In genomic region chr10:63268798-63269503, GRCh38 we compare ENCODE assay signal across 1 cellular context.
TF ChIP-seq lines count a peak whose summit lies in the region.

No MANE protein-coding gene starts in this region.

TF ChIP-seq in K562, 482 proteins besides CTCF, POLR2A, EP300 and RAD21 (continued from another document and continues in another):
- peak; percentile 99 for TF ChIP-seq MLLT1 (IDR thresholded peaks at IDR 0.05)
- TF ChIP-seq SMAD2 (IDR thresholded peaks at IDR 0.05; ENCODE audit: low read depth, low read length): no peak
- no peak; the same call in 1 of the 2 replicates for TF ChIP-seq ZNF592 (IDR thresholded peaks at IDR 0.05)
- no peak; the same call in 1 of the 2 replicates for TF ChIP-seq ZC3H4 (CRISPR knock-in tag; IDR thresholded peaks at IDR 0.05; ENCODE audit: borderline replicate concordance)
- TF ChIP-seq CGGBP1 (CRISPR knock-in tag; IDR thresholded peaks at IDR 0.05): peak; percentile 75; the same call in 1 of the 2 replicates
- no peak for TF ChIP-seq PTBP1 (IDR thresholded peaks at IDR 0.05; ENCODE audit: low read depth, low read length)
- TF ChIP-seq SMARCC2 (IDR thresholded peaks at IDR 0.05; ENCODE audit: low read depth): no peak
- TF ChIP-seq ZNF140 (CRISPR knock-in tag; IDR thresholded peaks at IDR 0.05): no peak
- TF ChIP-seq CEBPB (tag; IDR thresholded peaks at IDR 0.05): 0 out of 2 replicates have a peak, but pooled peaks have one; percentile 38
- no peak for TF ChIP-seq RBM25 (IDR thresholded peaks at IDR 0.05; ENCODE audit: low read depth, low read length, severe bottlenecking)
- peak; percentile 88 to 98 for TF ChIP-seq AFF1 (IDR thresholded peaks at IDR 0.05; ENCODE audit: low read depth in 1 of 2, partially characterized antibody in 2 of 2)
- no peak for TF ChIP-seq ATF4 (CRISPR knock-in tag; IDR thresholded peaks at IDR 0.05)
- TF ChIP-seq ZNF695 (CRISPR knock-in tag; IDR thresholded peaks at IDR 0.05): no peak
- no peak for TF ChIP-seq CHD7 (IDR thresholded peaks at IDR 0.05; ENCODE audit: low read depth, low read length)
- no peak for TF ChIP-seq ZNF449 (CRISPR knock-in tag; IDR thresholded peaks at IDR 0.05)
- TF ChIP-seq ZBTB49 (CRISPR knock-in tag; IDR thresholded peaks at IDR 0.05; ENCODE audit: borderline replicate concordance): 0 out of 2 replicates have a peak, but pooled peaks have one; percentile 28
- TF ChIP-seq LEF1 (IDR thresholded peaks at IDR 0.05): peak; percentile 83; the same call in 1 of the 2 replicates
- TF ChIP-seq ATF7 (IDR thresholded peaks at IDR 0.05): peak; percentile 93
- no peak for TF ChIP-seq SREBF2 (CRISPR knock-in tag; IDR thresholded peaks at IDR 0.05)
- no peak; the same call in 1 of the 2 replicates for TF ChIP-seq TGIF2 (CRISPR knock-in tag; IDR thresholded peaks at IDR 0.05)
- TF ChIP-seq ETS2 (tag; IDR thresholded peaks at IDR 0.05; ENCODE audit: borderline replicate concordance, poor library complexity, severe bottlenecking): no peak
- no peak for TF ChIP-seq PREB (CRISPR knock-in tag; IDR thresholded peaks at IDR 0.05)
